11 cellular contexts compared by ENCODE assay signal in genomic region chr2:210503622-210504300, GRCh38. TPM values are rescaled to one million over a fixed set of nuclear protein-coding genes. Genes with fewer than 3 reads are reported as not detected.
DNase-seq lines count a peak whose midpoint lies in the region; ATAC-seq, FAIRE-seq and TF ChIP-seq lines count a peak whose summit lies in the region.
"Had no signal": no experiment of that assay in that cellular context is flagged by ENCODE, and none has a peak within 500 bp of the region (broad histone marks: within the 10 kb centered on the region; RNA-seq: fewer than 3 reads in every experiment).

No MANE protein-coding gene starts in this region.

- intact Hi-C loops in kidney (cut with DNase I) = no loop called here
- intact Hi-C loops in sciatic nerve (cut with DNase I) = no loop called here

- DNase-seq in NCI-H1092 (lab: John Stamatoyannopoulos, UW) (peak; percentile 1), astrocyte of the cerebellum (ENCODE audit: low read depth) (peak; percentile 3), kidney (no peak), sciatic nerve (ENCODE audit: low spot score) (no peak), T-helper 17 cell (no peak), kidney tubule cell (ENCODE audit: low spot score) (no peak)
- no peak for DNase-seq in stimulated activated naive CD8-positive, alpha-beta T cell treated with anti-CD3 and anti-CD28 coated beads, Interleukin-15, Interleukin-2, amounts not matched to agents 100 U/mL and 50 U/mL, for 24 hours
- DNase-seq: GOT3 had no signal

- TF ChIP-seq CTCF in astrocyte of the cerebellum (IDR thresholded peaks at IDR 0.05; ENCODE audit: low read depth, low read length, missing control alignments) (no peak), kidney (IDR thresholded peaks at IDR 0.05; ENCODE audit: borderline replicate concordance, extremely low read depth, insufficient read depth) (no peak)

- FAIRE-seq in kidney (lab: Jason Lieb, UNC) = no peak
- FAIRE-seq: endometrium had no signal

- no peaks in the 10 kb centered on the region for H3K36me3 ChIP-seq in kidney (ENCODE audit: control insufficient read depth in 1 of 2, insufficient read depth in 2 of 2, low read length in 2 of 2)

- ATAC-seq in sciatic nerve (peak; percentile 20), T-helper 17 cell (no peak), HG02938 (IDR thresholded peaks at IDR 0.05; ENCODE audit: unreplicated experiment) (no peak)
- ATAC-seq in stimulated activated naive CD8-positive, alpha-beta T cell treated with anti-CD3 and anti-CD28 coated beads, Interleukin-15, Interleukin-2, amounts not matched to agents 100 U/mL and 50 U/mL, for 24 hours = no peak

- in situ Hi-C loops in astrocyte of the cerebellum (cut with HindIII; ENCODE audit: low sequenced_read_pairs) = no loop called here

- H3K27ac ChIP-seq in kidney (ENCODE audit: low read depth in 2 of 2, low read length in 2 of 2) = no peak overlapping the region

- peaks cover 2% of the 10 kb centered on the region for H3K36me3 Mint-ChIP-seq in T-helper 17 cell (ENCODE audit: low read depth)

- no peak overlapping the region for H3K9ac ChIP-seq in kidney (ENCODE audit: low read length in 2 of 2)

- no peak overlapping the region for H3K4me3 ChIP-seq in astrocyte of the cerebellum (ENCODE audit: low read depth, low read length)
- peak overlapping the region; percentile 51 to 71 for H3K4me3 ChIP-seq in kidney (ENCODE audit: low read length in 2 of 2)
- H3K4me3 ChIP-seq: lung had no signal

- no peak overlapping the region for H3K4me3 Mint-ChIP-seq in T-helper 17 cell

- H3K9me3 ChIP-seq in kidney (ENCODE audit: control insufficient read depth in 1 of 2, low read length in 2 of 2) = no peaks in the 10 kb centered on the region
- H3K9me3 ChIP-seq in T-helper 17 cell (ENCODE audit: control insufficient read depth, low read length, poor library complexity, severe bottlenecking) = no peaks in the 10 kb centered on the region

- no peak overlapping the region for H3K27ac Mint-ChIP-seq in T-helper 17 cell

- H3K4me1 Mint-ChIP-seq in T-helper 17 cell = no peaks in the 10 kb centered on the region

- H3K4me1 ChIP-seq in kidney (ENCODE audit: control insufficient read depth in 1 of 2, insufficient read depth in 1 of 2, low read depth in 1 of 2, low read length in 2 of 2) = no peaks in the 10 kb centered on the region

- no peaks in the 10 kb centered on the region for H3K27me3 Mint-ChIP-seq in T-helper 17 cell

RNA-seq across cellular contexts. Expression of gene LANCL1, which starts 27.2 kb away (rescaled TPM):
- total RNA-seq in kidney (47.4 TPM), sciatic nerve (46.0 TPM), T-helper 17 cell (10 to 100 TPM; 19.0 to 24.1 TPM)
- polyA plus RNA-seq in kidney (ENCODE audit: insufficient read depth, low read depth, low replicate concordance) = 28.0 TPM

RNA-seq across cellular contexts. Expression of gene CPS1, which starts 52.6 kb away (rescaled TPM):
- 6.7 TPM for total RNA-seq in kidney
- 6.7 TPM for polyA plus RNA-seq in kidney (ENCODE audit: insufficient read depth, low read depth, low replicate concordance)
- 6.9 TPM for total RNA-seq in sciatic nerve
- total RNA-seq in T-helper 17 cell = under 1 TPM; 0.63 to 0.67 TPM

Comparison
In these comparisons a context has a peak if more than half of its experiments do, and no peak if none do; other contexts are left out.
1. DNase-seq: peak in NCI-H1092 (single experiment) and astrocyte of the cerebellum (single experiment); none in kidney (single experiment), sciatic nerve (single experiment), stimulated activated naive CD8-positive, alpha-beta T cell treated with anti-CD3 and anti-CD28 coated beads, Interleukin-15, Interleukin-2, amounts not matched to agents 100 U/mL and 50 U/mL, for 24 hours (single experiment), T-helper 17 cell (0 of 3) and kidney tubule cell (single experiment).